Comparison of ENCODE assay signal across 8 cellular contexts in the genomic region with DNA sequence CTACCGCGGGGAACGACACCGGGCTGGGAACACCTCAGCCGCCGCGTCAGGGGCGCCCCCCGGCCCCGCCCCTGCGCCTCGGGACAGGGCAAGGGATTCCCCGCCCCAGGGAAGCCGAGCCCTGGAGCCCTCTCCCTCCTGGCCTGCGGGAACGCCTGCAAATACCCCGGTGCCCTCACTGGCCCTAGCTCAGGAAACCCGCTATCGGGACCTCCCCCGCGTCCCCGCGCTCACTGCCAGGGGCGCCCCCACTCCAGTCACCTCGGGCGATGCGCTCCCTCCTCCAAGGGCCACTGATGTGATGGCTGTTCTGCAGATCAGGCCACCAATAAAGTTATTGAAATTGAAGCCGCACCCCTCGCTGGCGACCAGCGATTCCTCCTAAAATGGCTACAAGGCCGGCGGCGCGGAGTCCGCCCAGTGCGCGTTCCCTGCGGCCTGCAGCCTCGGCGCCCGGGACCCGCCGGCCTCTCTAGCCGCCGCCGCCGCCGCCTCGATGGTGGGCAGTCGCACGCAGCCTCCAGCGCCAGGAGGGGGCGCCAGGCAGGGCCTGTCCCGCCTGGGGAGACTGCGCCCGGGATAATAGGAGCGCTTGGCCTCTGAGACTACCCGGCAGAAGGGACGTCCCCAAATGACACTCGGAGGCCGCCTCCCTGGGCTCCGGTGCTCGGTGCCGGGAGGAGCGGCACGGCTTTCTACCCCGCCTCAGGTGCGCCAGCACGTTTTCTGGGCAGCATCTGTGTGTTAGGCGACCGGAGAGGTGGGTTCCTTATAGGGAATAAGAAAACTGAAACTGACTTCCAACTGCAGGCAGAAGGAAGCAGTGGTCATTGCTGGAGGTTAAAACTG. TPM values are rescaled to one million over a fixed set of nuclear protein-coding genes. Genes with fewer than 3 reads are reported as not detected.
DNase-seq lines count a peak whose midpoint lies in the region; ATAC-seq and TF ChIP-seq lines count a peak whose summit lies in the region.

A gene with protein sequence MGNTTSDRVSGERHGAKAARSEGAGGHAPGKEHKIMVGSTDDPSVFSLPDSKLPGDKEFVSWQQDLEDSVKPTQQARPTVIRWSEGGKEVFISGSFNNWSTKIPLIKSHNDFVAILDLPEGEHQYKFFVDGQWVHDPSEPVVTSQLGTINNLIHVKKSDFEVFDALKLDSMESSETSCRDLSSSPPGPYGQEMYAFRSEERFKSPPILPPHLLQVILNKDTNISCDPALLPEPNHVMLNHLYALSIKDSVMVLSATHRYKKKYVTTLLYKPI (minus strand): TSS at position 303 of the 849 bp plus-strand sequence. CDS start 326 bp downstream, outside the sequence.

- POLR2A ChIA-PET in T-cell (lab: Charles Lee): no interaction called here

- CTCF ChIA-PET in T-cell (lab: Charles Lee): interaction anchor here (0.8 to 1.0 kb wide), 4 partner anchors 8 to 71 kb away, joined by 3 to 11 read pairs (median 4); partner anchors contain the start of gene CHD1L (in 2 of the 2)

- H3K36me3 ChIP-seq in left ventricle myocardium inferior: peaks cover 13% of the 10 kb centered on the region
- no peaks in the 10 kb centered on the region for H3K36me3 ChIP-seq in upper lobe of right lung

- H3K27me3 ChIP-seq in left ventricle myocardium inferior (ENCODE audit: low read depth) (no peaks in the 10 kb centered on the region), upper lobe of right lung (no peaks in the 10 kb centered on the region)

- peak; percentile 95 for DNase-seq in GM13977 (ENCODE audit: low spot score)
- DNase-seq in NCI-H1436 (lab: John Stamatoyannopoulos, UW): peak; percentile 93
- peak; percentile 48 to 90 (median 70) for DNase-seq in T-cell
- DNase-seq in amniotic stem cell (lab: John Stamatoyannopoulos, UW): peak; percentile 90
- DNase-seq in left ventricle myocardium inferior: peak; percentile 98
- DNase-seq in progenitor cell of endocrine pancreas (ENCODE audit: low spot score, unreplicated experiment): peak; percentile 95
- DNase-seq in upper lobe of right lung: peak; percentile 98

- H3K27me3 Mint-ChIP-seq in T-cell (peaks cover 0 to 2% of the 10 kb centered on the region in 2 donors), progenitor cell of endocrine pancreas (no peaks in the 10 kb centered on the region)

- H3K4me3 ChIP-seq in left ventricle myocardium inferior (peak within 1 kb of the TSS; percentile 93), upper lobe of right lung (peak within 1 kb of the TSS; percentile 88)

- H3K9me3 Mint-ChIP-seq in T-cell: peaks cover 0 to 4% (median 0%) of the 10 kb centered on the region in 3 donors
- H3K9me3 Mint-ChIP-seq in progenitor cell of endocrine pancreas (ENCODE audit: low read depth): peaks cover 3% of the 10 kb centered on the region

- TF ChIP-seq CTCF in GM13977 (IDR thresholded peaks at IDR 0.05; ENCODE audit: extremely low read depth, insufficient read depth, missing control alignments) (peak; percentile 96), left ventricle myocardium inferior (IDR thresholded peaks at IDR 0.05; ENCODE audit: borderline replicate concordance) (peak; percentile 96), progenitor cell of endocrine pancreas (IDR thresholded peaks at IDR 0.05; ENCODE audit: unreplicated experiment) (peak; percentile 97), upper lobe of right lung (IDR thresholded peaks at IDR 0.05) (peak; percentile 94)

- H3K4me1 Mint-ChIP-seq in T-cell (peaks cover 36 to 46% (median 45%) of the 10 kb centered on the region in 3 donors), progenitor cell of endocrine pancreas (ENCODE audit: low read depth) (peaks cover 43% of the 10 kb centered on the region)

- peaks cover 73% of the 10 kb centered on the region for H3K4me1 ChIP-seq in left ventricle myocardium inferior
- peaks cover 25% of the 10 kb centered on the region for H3K4me1 ChIP-seq in upper lobe of right lung

- H3K36me3 Mint-ChIP-seq in T-cell: peaks cover 15% of the 10 kb centered on the region
- H3K36me3 Mint-ChIP-seq in progenitor cell of endocrine pancreas (ENCODE audit: insufficient read depth): peaks cover 13% of the 10 kb centered on the region

- H3K9me3 ChIP-seq in left ventricle myocardium inferior (replicated peaks): no peaks in the 10 kb centered on the region
- no peaks in the 10 kb centered on the region for H3K9me3 ChIP-seq in upper lobe of right lung

- intact Hi-C loops in left ventricle myocardium inferior (cut with micrococcal nuclease) (no loop called here), upper lobe of right lung (cut with DNase I) (loop anchor here (10.0 kb wide), 1 partner anchor 72 kb away; the partner anchor contains the start of gene CHD1L)

- peak within 1 kb of the TSS; percentile 97 to 99 (median 97) for H3K4me3 Mint-ChIP-seq in T-cell
- H3K4me3 Mint-ChIP-seq in progenitor cell of endocrine pancreas (ENCODE audit: low read depth): peak within 1 kb of the TSS; percentile 98

- H3K27ac ChIP-seq in left ventricle myocardium inferior (replicated peaks) (peak within 1 kb of the TSS; percentile 98), upper lobe of right lung (peak within 1 kb of the TSS; percentile 91)

- ATAC-seq in HG02852 (IDR thresholded peaks at IDR 0.05; ENCODE audit: unreplicated experiment) (peak; percentile 82), T-cell (replicated peaks in 1 of 4) (peak; percentile 82 to 92 (median 88)), upper lobe of right lung (peak; percentile 99)

- H3K27ac Mint-ChIP-seq in T-cell (peak within 1 kb of the TSS; percentile 96 to 97), progenitor cell of endocrine pancreas (peak within 1 kb of the TSS; percentile 99)

- in situ Hi-C loops in GM13977 (cut with MboI; ENCODE audit: low pct_unique_long_range_greater_than_20kb, low sequenced_read_pairs, unreplicated experiment): loop anchor here (10.0 kb wide), 1 partner anchor 72 kb away; the partner anchor contains the start of gene CHD1L

RNA-seq across cellular contexts. Expression of the gene that starts here (rescaled TPM):
- total RNA-seq in T-cell (10 to 100 TPM; 13.6 to 22.0 (median 18.4) TPM), left ventricle myocardium inferior (37.8 TPM), progenitor cell of endocrine pancreas (24.4 and 26.0 TPM in 2 replicates), upper lobe of right lung (12.3 TPM)

Comparison
In these comparisons a context has a peak if more than half of its experiments do, and no peak if none do; other contexts are left out.
1. Peak in every context shown above with its lines: DNase-seq, ATAC-seq, H3K4me3 ChIP-seq and H3K27ac ChIP-seq.